8 cellular contexts compared by ENCODE assay signal in the genomic region with DNA sequence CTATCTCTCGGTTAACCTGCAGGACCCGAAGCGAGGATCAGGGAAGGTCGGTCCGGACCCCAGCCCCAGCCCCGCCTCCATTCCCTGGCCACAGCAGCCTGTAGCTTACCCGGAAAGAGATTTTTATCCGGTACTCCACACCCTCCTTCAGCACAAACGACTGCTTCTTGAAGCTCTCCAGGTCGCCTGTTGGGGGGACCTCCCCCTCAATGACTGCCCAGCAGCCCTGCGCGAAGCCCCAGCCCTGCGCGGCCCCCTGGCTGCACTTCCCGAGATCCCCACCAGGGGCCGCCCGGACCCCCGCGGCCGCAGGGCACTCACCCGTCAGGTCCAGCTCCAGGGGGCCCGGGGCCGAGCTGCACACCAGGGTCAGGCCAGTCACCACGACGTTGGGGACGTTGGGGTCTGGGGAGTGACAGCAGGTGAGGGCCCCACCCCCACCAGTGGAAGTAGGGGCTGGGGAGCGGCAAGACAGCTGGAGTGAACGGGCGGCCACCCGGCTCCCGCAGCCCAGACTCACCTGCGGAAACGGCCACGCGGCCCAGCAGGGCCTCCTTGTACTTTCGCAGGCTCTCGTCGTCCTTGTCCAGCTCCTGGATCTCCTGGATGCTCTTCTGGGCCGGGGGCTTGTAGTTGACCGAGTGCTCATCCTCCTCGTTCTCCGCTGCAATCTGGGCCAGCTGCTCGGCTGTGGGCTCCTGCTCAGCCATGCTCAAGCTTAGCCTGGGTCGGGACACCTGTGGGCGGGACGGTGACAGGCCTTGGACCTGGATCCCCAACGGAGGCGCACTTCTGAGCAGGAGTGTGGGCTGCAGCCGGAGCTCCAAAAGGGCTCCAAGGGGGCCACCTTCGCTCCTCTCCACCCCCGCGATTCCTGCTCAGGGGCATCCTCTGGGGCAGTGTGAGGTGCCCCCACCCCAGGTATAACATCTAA. TPM values are rescaled to one million over a fixed set of nuclear protein-coding genes. Genes with fewer than 3 reads are reported as not detected.
A peak's percentile ranks its signal among the peaks of the same experiment; 100 is the strongest.
DNase-seq lines count a peak whose midpoint lies in the region; ATAC-seq and TF ChIP-seq lines count a peak whose summit lies in the region.

No MANE protein-coding gene starts in this region.

- 35% methylated on average over 52 of the region's 52 CpGs for WGBS in right cardiac atrium

- H3K36me3 Mint-ChIP-seq in activated naive CD4-positive, alpha-beta T cell treated with anti-CD3 and anti-CD28 coated beads, Interleukin-2, amount 50 U/mL, for 72 hours, result peaks cover 16 to 22% of the 10 kb centered on the region in 2 donors

- ATAC-seq in activated naive CD4-positive, alpha-beta T cell treated with anti-CD3 and anti-CD28 coated beads, Interleukin-2, amount 50 U/mL, for 72 hours, result no peak
- ATAC-seq in right cardiac atrium (peak; percentile 1 to 27), GM21381 (IDR thresholded peaks at IDR 0.05; ENCODE audit: unreplicated experiment) (no peak), GM21447 (IDR thresholded peaks at IDR 0.05; ENCODE audit: unreplicated experiment) (no peak)

- H3K27ac Mint-ChIP-seq in activated naive CD4-positive, alpha-beta T cell treated with anti-CD3 and anti-CD28 coated beads, Interleukin-2, amount 50 U/mL, for 72 hours, result peak overlapping the region; percentile 92 to 97

- DNase-seq in EL, result peak; percentile 60
- peak in 1 of 2 donors; percentile 70 for DNase-seq in activated naive CD4-positive, alpha-beta T cell treated with anti-CD3 and anti-CD28 coated beads, Interleukin-2, amount 50 U/mL, for 72 hours (ENCODE audit: low spot score in 2 of 2)
- DNase-seq in right cardiac atrium, result peak; percentile 52 to 86 (median 80)
- no peak for DNase-seq in skeletal muscle cell (ENCODE audit: low read depth)
- DNase-seq in GOT3 (lab: John Stamatoyannopoulos, UW), result no peak

- H3K4me3 ChIP-seq in right cardiac atrium (ENCODE audit: low read length), result peak overlapping the region; percentile 97
- peak overlapping the region; percentile 78 for H3K4me3 ChIP-seq in skeletal muscle cell (ENCODE audit: low read depth, low read length)

- intact Hi-C loops in right cardiac atrium (cut with DNase I), result no loop called here

- H3K27ac ChIP-seq in right cardiac atrium (ENCODE audit: low read length), result peak overlapping the region; percentile 5

- no peaks in the 10 kb centered on the region for H3K9me3 Mint-ChIP-seq in activated naive CD4-positive, alpha-beta T cell treated with anti-CD3 and anti-CD28 coated beads, Interleukin-2, amount 50 U/mL, for 72 hours

- no peaks in the 10 kb centered on the region for H3K9me3 ChIP-seq in right cardiac atrium (ENCODE audit: control insufficient read depth, low read length)

- H3K4me1 ChIP-seq in right cardiac atrium (ENCODE audit: control insufficient read depth, insufficient read depth, low read length), result no peaks in the 10 kb centered on the region

- H3K27me3 ChIP-seq in right cardiac atrium (ENCODE audit: control insufficient read depth, insufficient read depth), result no peaks in the 10 kb centered on the region

- TF ChIP-seq CTCF in LNCAP (IDR thresholded peaks at IDR 0.05), result peak; percentile 89

RNA-seq across cellular contexts. Expression of a gene that starts 1.6 kb away (rescaled TPM):
- total RNA-seq in activated naive CD4-positive, alpha-beta T cell treated with anti-CD3 and anti-CD28 coated beads, Interleukin-2, amount 50 U/mL, for 72 hours, result 100 to 1,000 TPM; 328 to 513 TPM
- total RNA-seq in right cardiac atrium, result 100 to 1,000 TPM; 113 to 217 (median 142) TPM
- polyA plus RNA-seq in right cardiac atrium, result 101 TPM

RNA-seq across cellular contexts. Expression of a gene that starts 9.2 kb away (rescaled TPM):
- total RNA-seq in activated naive CD4-positive, alpha-beta T cell treated with anti-CD3 and anti-CD28 coated beads, Interleukin-2, amount 50 U/mL, for 72 hours, result 100 to 1,000 TPM; 382 to 460 TPM
- 100 to 1,000 TPM; 272 to 375 (median 350) TPM for total RNA-seq in right cardiac atrium
- polyA plus RNA-seq in right cardiac atrium, result 278 TPM

RNA-seq across cellular contexts. Expression of a gene that starts 21.9 kb away (rescaled TPM):
- total RNA-seq in activated naive CD4-positive, alpha-beta T cell treated with anti-CD3 and anti-CD28 coated beads, Interleukin-2, amount 50 U/mL, for 72 hours, result 100 to 1,000 TPM; 186 TPM
- total RNA-seq in right cardiac atrium, result 10 to 100 TPM; 32.5 to 46.2 (median 39.1) TPM
- polyA plus RNA-seq in right cardiac atrium, result 18.9 TPM

RNA-seq across cellular contexts. Expression of a gene that starts 22.0 kb away (rescaled TPM):
- 100 to 1,000 TPM; 122 to 154 TPM for total RNA-seq in activated naive CD4-positive, alpha-beta T cell treated with anti-CD3 and anti-CD28 coated beads, Interleukin-2, amount 50 U/mL, for 72 hours
- total RNA-seq in right cardiac atrium, result 100 to 1,000 TPM; 135 to 167 (median 148) TPM
- 338 TPM for polyA plus RNA-seq in right cardiac atrium

RNA-seq across cellular contexts. Expression of a gene that starts 32.5 kb away (rescaled TPM):
- total RNA-seq in activated naive CD4-positive, alpha-beta T cell treated with anti-CD3 and anti-CD28 coated beads, Interleukin-2, amount 50 U/mL, for 72 hours, result under 1 TPM in 1 of 2 donors, not detected in 1; 0.27 TPM
- under 1 TPM; 0.14 to 0.53 (median 0.29) TPM for total RNA-seq in right cardiac atrium
- polyA plus RNA-seq in right cardiac atrium, result 0.32 TPM

Comparison
In these comparisons a context has a peak if more than half of its experiments do, and no peak if none do; other contexts are left out.
1. DNase-seq: peak in EL (single experiment) and right cardiac atrium (3 of 3); none in skeletal muscle cell (single experiment) and GOT3 (single experiment).
2. ATAC-seq: peak in right cardiac atrium (2 of 2); none in activated naive CD4-positive, alpha-beta T cell treated with anti-CD3 and anti-CD28 coated beads, Interleukin-2, amount 50 U/mL, for 72 hours (0 of 2), GM21381 (single experiment) and GM21447 (single experiment).